In the genomic region with DNA sequence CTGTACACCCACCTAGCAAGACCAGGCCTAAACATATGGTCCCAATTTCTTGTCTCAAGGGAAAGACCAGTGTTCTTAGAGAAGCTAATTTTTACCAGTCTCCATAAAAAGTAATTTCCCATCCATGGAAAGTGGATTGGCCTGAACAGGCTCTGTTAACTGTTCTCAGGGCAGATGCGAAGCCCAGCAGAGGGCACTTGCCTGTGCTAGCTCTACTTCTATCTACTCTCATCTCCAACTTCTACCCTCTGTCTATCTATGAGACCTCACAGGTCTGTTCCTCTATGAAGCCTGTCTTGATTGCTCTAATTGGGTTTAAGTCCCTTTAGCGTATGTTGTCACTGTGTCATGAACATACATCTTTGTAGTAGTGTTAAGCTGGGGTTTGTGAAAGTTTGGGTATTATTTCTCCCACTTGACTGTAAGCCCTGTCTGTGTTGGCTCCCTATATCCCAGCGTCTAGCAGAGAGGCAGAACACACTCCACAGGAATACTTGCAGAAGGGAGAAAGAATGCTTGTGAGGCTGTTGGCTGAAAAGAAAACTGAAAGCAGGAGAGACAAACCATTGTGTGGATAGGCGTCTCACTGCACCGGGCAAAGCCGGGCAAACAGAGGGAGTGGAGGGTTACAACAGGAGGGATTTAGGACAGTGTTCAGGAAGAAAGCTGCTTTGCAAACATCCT, we compare ENCODE assay signal across 8 cellular contexts.
DNase-seq lines count a peak whose midpoint lies in the region; ATAC-seq and TF ChIP-seq lines count a peak whose summit lies in the region.

No MANE protein-coding gene starts in this region.

- no peaks in the 10 kb centered on the region for H3K27me3 ChIP-seq in Karpas-422 (ENCODE audit: low read length)

- in situ Hi-C loops in SK-MEL-5 (cut with HindIII; ENCODE audit: low pct_unique_long_range_greater_than_20kb, low sequenced_read_pairs) (no loop called here), KBM-7 (cut with MboI; ENCODE audit: low pct_unique_long_range_greater_than_20kb, low sequenced_read_pairs) (no loop called here)

- no peak overlapping the region for H2AFZ ChIP-seq in Karpas-422 (ENCODE audit: low read length)

- H3K9me3 ChIP-seq in Karpas-422 (ENCODE audit: low read length), result no peaks in the 10 kb centered on the region

- no peaks in the 10 kb centered on the region for H3K9me2 ChIP-seq in Karpas-422 (replicated peaks; ENCODE audit: insufficient read depth, low read length)

- H3K9ac ChIP-seq in Karpas-422 (ENCODE audit: low read length), result no peak overlapping the region

- no peaks in the 10 kb centered on the region for H3K79me2 ChIP-seq in Karpas-422 (ENCODE audit: low read length)

- H3K4me3 ChIP-seq in retinal pigment epithelial cell (ENCODE audit: low read length) (peak overlapping the region; percentile 21), Karpas-422 (ENCODE audit: low read length) (no peak overlapping the region)

- H3K4me2 ChIP-seq in Karpas-422 (ENCODE audit: low read depth, low read length, poor library complexity, severe bottlenecking), result no peak overlapping the region

- peak; percentile 51 for TF ChIP-seq CTCF in retinal pigment epithelial cell (conservative IDR thresholded peaks at IDR 0.05; ENCODE audit: low read depth, low read length)

- no peaks in the 10 kb centered on the region for H3K36me3 ChIP-seq in Karpas-422 (ENCODE audit: insufficient read depth, low read length)

- ATAC-seq in HG02938 (IDR thresholded peaks at IDR 0.05; ENCODE audit: unreplicated experiment), result no peak

- H3K4me1 ChIP-seq in Karpas-422 (ENCODE audit: low read length), result no peaks in the 10 kb centered on the region

- H3K27ac ChIP-seq in Karpas-422 (ENCODE audit: low read length), result no peak overlapping the region

- DNase-seq in DMS153 (lab: John Stamatoyannopoulos, UW) (peak; percentile 47), SK-MEL-5 (ENCODE audit: low read depth, low spot score) (peak; percentile 66), glomerular visceral epithelial cell (ENCODE audit: extremely low spot score) (peak; percentile 37), retinal pigment epithelial cell (ENCODE audit: low read depth) (no peak), Karpas-422 (no peak), KBM-7 (no peak), HuH-7.5 (ENCODE audit: low spot score) (no peak)

- no peaks in the 10 kb centered on the region for H4K20me1 ChIP-seq in Karpas-422 (ENCODE audit: insufficient read depth, low read depth, low read length)

Comparison
In these comparisons a context has a peak if more than half of its experiments do, and no peak if none do; other contexts are left out.
1. DNase-seq: peak in DMS153 (single experiment), SK-MEL-5 (single experiment) and glomerular visceral epithelial cell (single experiment); none in retinal pigment epithelial cell (single experiment), Karpas-422 (single experiment), KBM-7 (single experiment) and HuH-7.5 (single experiment).